ENCODE assay signal across 8 cellular contexts in the genomic region with DNA sequence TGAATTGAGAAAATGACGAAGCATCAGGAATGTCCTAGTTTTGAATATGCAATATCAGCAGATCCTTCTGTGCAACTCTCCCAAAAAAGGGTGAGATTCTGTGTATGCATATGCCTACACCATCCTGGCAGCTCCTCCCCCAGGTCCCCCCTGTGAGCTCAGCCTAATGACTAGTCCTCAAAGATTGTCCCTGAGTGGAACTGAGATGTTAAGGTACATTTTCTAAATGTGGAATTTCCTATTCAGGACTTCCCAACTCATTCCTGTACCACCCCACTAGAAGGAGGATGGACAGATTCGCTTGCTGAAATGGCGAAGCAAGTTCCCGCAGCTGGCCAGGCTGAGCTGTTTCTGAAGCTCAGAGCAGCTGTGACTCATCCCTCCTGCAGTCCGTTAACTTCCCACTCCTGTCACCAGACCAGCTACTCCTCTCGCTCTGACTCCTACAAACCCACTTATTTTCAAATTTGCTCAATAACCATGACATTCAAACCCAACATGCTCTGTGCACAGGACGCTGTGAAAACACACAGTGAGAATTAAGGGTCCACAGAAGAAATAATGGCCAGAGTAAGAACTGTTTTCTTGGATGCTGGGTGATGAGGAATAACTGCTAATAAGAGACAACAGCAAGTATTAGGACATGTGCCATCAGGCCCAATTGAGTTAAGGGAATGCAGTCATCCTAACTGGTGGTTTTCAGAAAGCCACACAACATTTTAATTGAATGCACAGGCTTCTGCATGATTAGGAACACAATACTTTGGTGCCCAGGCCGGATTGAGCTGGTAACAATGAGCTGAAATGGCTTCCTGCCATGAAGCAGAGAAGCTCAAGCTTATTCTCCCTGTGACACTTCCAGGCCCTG. TPM values are rescaled to one million over a fixed set of nuclear protein-coding genes. Genes with fewer than 3 reads are reported as not detected.
A peak's percentile ranks its signal among the peaks of the same experiment; 100 is the strongest.
DNase-seq lines count a peak whose midpoint lies in the region; ATAC-seq and TF ChIP-seq lines count a peak whose summit lies in the region.

No MANE protein-coding gene starts in this region.

- H3K27me3 ChIP-seq in gastroesophageal sphincter: no peaks in the 10 kb centered on the region
- H3K27me3 ChIP-seq in HAP-1 (ENCODE audit: low read depth): no peaks in the 10 kb centered on the region

- DNase-seq in Calu3: peak; percentile 7
- DNase-seq in HS-5 (ENCODE audit: low read depth): peak; percentile 38
- peak; percentile 42 for DNase-seq in activated CD8-positive, alpha-beta memory T cell treated with anti-CD3 and anti-CD28 coated beads, Interleukin-2, amount 50 U/mL, for 24 hours (ENCODE audit: extremely low read depth)
- DNase-seq in pulmonary artery endothelial cell (ENCODE audit: low read depth, low spot score): peak; percentile 33
- no peak for DNase-seq in NCI-H128 (lab: John Stamatoyannopoulos, UW; ENCODE audit: unreplicated experiment)
- no peak for DNase-seq in HAP-1 (ENCODE audit: low spot score in 2 of 2)

- TF ChIP-seq CTCF in Calu3 (IDR thresholded peaks at IDR 0.05; ENCODE audit: unreplicated experiment) (no peak), gastroesophageal sphincter (IDR thresholded peaks at IDR 0.05) (no peak)

- no TSS peak for BruUV-seq in Calu3 (replicated peaks; lab: Mats Ljungman, UMichigan)

- CTCF ChIA-PET in Calu3 (lab: Charles Lee): interaction anchor here (1.2 kb wide), 1 partner anchor 39 kb away, joined by 3 read pairs; no protein-coding TSS in a partner anchor

- TF ChIP-seq EP300 in gastroesophageal sphincter (IDR thresholded peaks at IDR 0.05): no peak

- no peak overlapping the region for H3K4me3 Mint-ChIP-seq in Calu3 (ENCODE audit: low read depth, unreplicated experiment)

- H3K27me3 Mint-ChIP-seq in Calu3 (ENCODE audit: unreplicated experiment): peaks cover 16% of the 10 kb centered on the region

- peak overlapping the region in 3 of 4 donors; percentile 52 to 66 (median 64) for H3K27ac ChIP-seq in gastroesophageal sphincter

- no peak for TF ChIP-seq POLR2A in gastroesophageal sphincter (IDR thresholded peaks at IDR 0.05)

- 20 to 25% methylated on average over 4 to 7 of the region's 8 CpGs for WGBS in gastroesophageal sphincter (ENCODE audit: low coverage in 1 of 2), 2 donors

- no peaks in the 10 kb centered on the region for H3K36me3 Mint-ChIP-seq in Calu3 (ENCODE audit: insufficient read depth, unreplicated experiment)

- no peaks in the 10 kb centered on the region for H3K4me1 Mint-ChIP-seq in Calu3 (ENCODE audit: low read depth, unreplicated experiment)

- H3K4me1 ChIP-seq in gastroesophageal sphincter (peaks cover 0 to 20% (median 4%) of the 10 kb centered on the region in 3 donors), HAP-1 (no peaks in the 10 kb centered on the region; the same call in 1 of the 2 replicates)

- peaks cover 2% of the 10 kb centered on the region for H3K9me3 Mint-ChIP-seq in Calu3 (ENCODE audit: low read depth, unreplicated experiment)

- H3K9me3 ChIP-seq in gastroesophageal sphincter (no peaks in the 10 kb centered on the region), HAP-1 (no peaks in the 10 kb centered on the region)

- in situ Hi-C loops in HAP-1 (cut with MboI; ENCODE audit: low sequenced_read_pairs): no loop called here

- H3K36me3 ChIP-seq in gastroesophageal sphincter (no peaks in the 10 kb centered on the region), HAP-1 (replicated peaks) (no peaks in the 10 kb centered on the region)

- peak; percentile 97 for ATAC-seq in GM21423 (IDR thresholded peaks at IDR 0.05; ENCODE audit: unreplicated experiment)
- peak; percentile 94 for ATAC-seq in gastroesophageal sphincter

- H3K4me3 ChIP-seq in gastroesophageal sphincter: no peak overlapping the region
- H3K4me3 ChIP-seq in HAP-1: no peak overlapping the region

- H3K27ac Mint-ChIP-seq in Calu3 (ENCODE audit: unreplicated experiment): no peak overlapping the region

- intact Hi-C loops in Calu3 (cut with micrococcal nuclease; ENCODE audit: unreplicated experiment): no loop called here

RNA-seq across cellular contexts. Expression of gene IRF2, which starts 40.0 kb away (rescaled TPM):
- 27.3 and 28.2 TPM in 2 replicates for total RNA-seq in Calu3 (2022)
- 10 to 100 TPM; 34.1 to 41.7 (median 35.4) TPM for total RNA-seq in gastroesophageal sphincter
- total RNA-seq in pulmonary artery endothelial cell: 20.5 and 36.3 TPM in 2 replicates

Comparison
In these comparisons a context has a peak if more than half of its experiments do, and no peak if none do; other contexts are left out.
1. DNase-seq: peak in Calu3 (single experiment), HS-5 (single experiment), activated CD8-positive, alpha-beta memory T cell treated with anti-CD3 and anti-CD28 coated beads, Interleukin-2, amount 50 U/mL, for 24 hours (single experiment) and pulmonary artery endothelial cell (single experiment); none in NCI-H128 (single experiment) and HAP-1 (0 of 2).